ENCODE assay signal across 12 cellular contexts in genomic region chr12:49658276-49658675, GRCh38. TPM values are rescaled to one million over a fixed set of nuclear protein-coding genes. Genes with fewer than 3 reads are reported as not detected.
"Had no signal": no experiment of that assay in that cellular context is flagged by ENCODE, and none has a peak within 500 bp of the region (broad histone marks: within the 10 kb centered on the region; RNA-seq: fewer than 3 reads in every experiment).

No MANE protein-coding gene starts in this region.

- H3K9me3 Mint-ChIP-seq: memory B cell had no signal

- H3K4me3 ChIP-seq: tibial nerve had no signal

- H3K4me3 Mint-ChIP-seq: brain, memory B cell had no signal

- H3K27me3 ChIP-seq: foreskin keratinocyte, tibial nerve had no signal

- H3K27ac Mint-ChIP-seq: memory B cell had no signal

- ATAC-seq: foreskin keratinocyte had no signal

- DNase-seq: activated CD4-positive, alpha-beta T cell treated with anti-CD3 and anti-CD28 coated beads for 48 hours; activated gamma-delta T cell treated with Interleukin-2 at 50 U/mL for 16 hours; amniotic stem cell; foreskin keratinocyte; head of caudate nucleus; RPMI8226; T-helper 9 cell had no signal

- H3K9me3 ChIP-seq: tibial nerve had no signal

- H3K27ac ChIP-seq: foreskin keratinocyte, VCaP had no signal

- H3K27me3 Mint-ChIP-seq: brain, memory B cell had no signal

RNA-seq across cellular contexts. Expression of gene FAM186B, which starts 52.8 kb away (rescaled TPM):
- total RNA-seq: skeletal muscle tissue had no signal
